In genomic region chr20:17887331-17888030, GRCh38 we compare ENCODE assay signal across 14 cellular contexts.
"Had no signal": no experiment of that assay in that cellular context is flagged by ENCODE, and none has a peak within 500 bp of the region (broad histone marks: within the 10 kb centered on the region; RNA-seq: fewer than 3 reads in every experiment).

No MANE protein-coding gene starts in this region.

- H3K27me3 ChIP-seq: dorsolateral prefrontal cortex, esophagus muscularis mucosa, uterus had no signal

- H3K4me3 ChIP-seq: dorsolateral prefrontal cortex, esophagus muscularis mucosa, psoas muscle, uterus had no signal

- H3K36me3 ChIP-seq: esophagus muscularis mucosa, uterus had no signal

- H3K27ac ChIP-seq: dorsolateral prefrontal cortex, esophagus muscularis mucosa, psoas muscle, uterus had no signal

- H3K9me3 ChIP-seq: uterus had no signal

- ATAC-seq: activated T-cell treated with anti-CD3 and anti-CD28 coated beads, Interleukin-2, amount 50 U/mL, for 4 hours; left cardiac atrium; psoas muscle; stimulated activated naive CD8-positive, alpha-beta T cell treated with anti-CD3 and anti-CD28 coated beads, Interleukin-15, amount 100 ng/mL, for 72 hours had no signal

- DNase-seq: activated CD4-positive, alpha-beta memory T cell treated with anti-CD3 and anti-CD28 coated beads for 36 hours; activated effector memory CD4-positive, alpha-beta T cell treated with anti-CD3 and anti-CD28 coated beads, Interleukin-2, amount 50 U/mL, for 16 hours; activated T-cell treated with anti-CD3 and anti-CD28 coated beads, Interleukin-2, amount 50 U/mL, for 4 hours; dorsolateral prefrontal cortex; left cardiac atrium; nephron progenitor cell; psoas muscle; stimulated activated CD4-positive, alpha-beta T cell treated with anti-CD3 and anti-CD28 coated beads, Interleukin-4, amount 100 ng/mL, for 4 hours; stimulated activated naive CD8-positive, alpha-beta T cell treated with anti-CD3 and anti-CD28 coated beads, Interleukin-15, amount 100 ng/mL, for 72 hours; T1000; uterus had no signal

- H3K27ac Mint-ChIP-seq: activated naive CD8-positive, alpha-beta T cell had no signal

- H3K4me3 Mint-ChIP-seq: activated CD4-positive, alpha-beta memory T cell treated with anti-CD3 and anti-CD28 coated beads for 36 hours; activated naive CD8-positive, alpha-beta T cell; activated T-cell treated with anti-CD3 and anti-CD28 coated beads, Interleukin-2, amount 50 U/mL, for 4 hours; immature natural killer cell; nephron progenitor cell; stimulated activated naive CD8-positive, alpha-beta T cell treated with anti-CD3 and anti-CD28 coated beads, Interleukin-15, amount 100 ng/mL, for 72 hours had no signal

- H3K4me1 ChIP-seq: psoas muscle, uterus had no signal

- H3K4me1 Mint-ChIP-seq: stimulated activated naive CD8-positive, alpha-beta T cell treated with anti-CD3 and anti-CD28 coated beads, Interleukin-15, amount 100 ng/mL, for 72 hours had no signal

- H3K36me3 Mint-ChIP-seq: activated CD4-positive, alpha-beta memory T cell treated with anti-CD3 and anti-CD28 coated beads for 36 hours had no signal
